25 cellular contexts compared by ENCODE assay signal in genomic region chr5:132220476-132220875, GRCh38. TPM values are rescaled to one million over a fixed set of nuclear protein-coding genes. Genes with fewer than 3 reads are reported as not detected.
A peak's percentile ranks its signal among the peaks of the same experiment; 100 is the strongest.
DNase-seq lines count a peak whose midpoint lies in the region; ATAC-seq and TF ChIP-seq lines count a peak whose summit lies in the region.
"Had no signal": no experiment of that assay in that cellular context is flagged by ENCODE, and none has a peak within 500 bp of the region (broad histone marks: within the 10 kb centered on the region; RNA-seq: fewer than 3 reads in every experiment).

No MANE protein-coding gene starts in this region.

- H3K27me3 ChIP-seq in adipocyte (replicated peaks; ENCODE audit: control insufficient read depth, insufficient read depth, low read length) (no peaks in the 10 kb centered on the region), thoracic aorta (replicated peaks; ENCODE audit: insufficient read depth) (no peaks in the 10 kb centered on the region)
- H3K27me3 ChIP-seq: breast epithelium, colonic mucosa had no signal

- no peak overlapping the region for H3K4me3 ChIP-seq in adipocyte (ENCODE audit: low read length)
- H3K4me3 ChIP-seq in fibroblast of the aortic adventitia (ENCODE audit: low read depth, low read length), result no peak overlapping the region
- no peak overlapping the region for H3K4me3 ChIP-seq in thoracic aorta
- H3K4me3 ChIP-seq: breast epithelium, colonic mucosa, psoas muscle had no signal

- H3K9me3 ChIP-seq in adipocyte (ENCODE audit: control insufficient read depth, low read length) (no peaks in the 10 kb centered on the region), thoracic aorta (no peaks in the 10 kb centered on the region)
- H3K9me3 ChIP-seq: breast epithelium, colonic mucosa, psoas muscle, SK-N-SH had no signal

- H3K27ac ChIP-seq in thoracic aorta, result peak overlapping the region; percentile 20 to 41
- H3K27ac ChIP-seq: colonic mucosa, psoas muscle had no signal

- DNase-seq in AG20443 (ENCODE audit: low spot score), result peak; percentile 33
- peak; percentile 49 for DNase-seq in adipocyte (ENCODE audit: low read depth)
- peak; percentile 75 for DNase-seq in fibroblast of the aortic adventitia (ENCODE audit: low read depth)
- no peak for DNase-seq in thoracic aorta (ENCODE audit: low spot score)
- no peak for DNase-seq in HuH-7 (ENCODE audit: low spot score)
- no peak for DNase-seq in effector CD8-positive, alpha-beta T cell (lab: John Stamatoyannopoulos, UW)
- DNase-seq in stimulated activated CD4-positive, alpha-beta T cell treated with anti-CD3 and anti-CD28 coated beads, Interleukin-2, amount 100 ng/mL, for 48 hours, result no peak
- DNase-seq: activated naive CD8-positive, alpha-beta T cell treated with anti-CD3 and anti-CD28 coated beads, Interleukin-2, amount 50 U/mL, for 24 hours; activated T-cell treated with anti-CD3 and anti-CD28 coated beads, Interleukin-2, amount 50 U/mL, for 48 hours; CD8-positive, alpha-beta memory T cell; colonic mucosa; effector CD4-positive, alpha-beta T cell; glutamatergic neuron; left ventricle myocardium superior; naive B cell; NCI-H1092 treated with DMSO at 0.1 percent for 48 hours; NCI-H187 treated with DMSO at 0.1 percent for 48 hours; NCI-H2171 treated with DMSO at 0.1 percent for 48 hours; NCI-H510A treated with DMSO at 0.1 percent for 48 hours; psoas muscle; SK-N-SH; T-helper 2 cell had no signal

- no peak for TF ChIP-seq CTCF in fibroblast of the aortic adventitia (IDR thresholded peaks at IDR 0.05; ENCODE audit: insufficient read depth, low read length)
- TF ChIP-seq CTCF in thoracic aorta (IDR thresholded peaks at IDR 0.05), result no peak

- H3K36me3 ChIP-seq in adipocyte (ENCODE audit: control insufficient read depth, insufficient read depth, low read length, severe bottlenecking) (peaks cover 11% of the 10 kb centered on the region), thoracic aorta (no peaks in the 10 kb centered on the region)
- H3K36me3 ChIP-seq: breast epithelium, colonic mucosa had no signal

- H3K4me1 ChIP-seq in adipocyte (ENCODE audit: control insufficient read depth, insufficient read depth, low read length), result peaks cover 34% of the 10 kb centered on the region
- H3K4me1 ChIP-seq in thoracic aorta (ENCODE audit: control insufficient read depth in 1 of 2, low read depth in 2 of 2), result peaks cover 21 to 74% of the 10 kb centered on the region in 2 donors
- H3K4me1 ChIP-seq: colonic mucosa had no signal

- ATAC-seq in thoracic aorta (ENCODE audit: insufficient number of reproducible peaks, low FRiP score, low read depth) (no peak), SK-N-SH treated with all-trans-retinoic acid at 6 μM for 48 hours (no peak)
- ATAC-seq: activated naive CD8-positive, alpha-beta T cell treated with anti-CD3 and anti-CD28 coated beads, Interleukin-2, amount 50 U/mL, for 24 hours; left ventricle myocardium superior; psoas muscle; stimulated activated memory B cell treated with anti-CD40 and anti-IgM and Interleukin-4, amounts not matched to agents 10 μg/mL and 1 μg/mL and 100 μg/mL, for 72 hours had no signal

- no peak overlapping the region for H3K9ac ChIP-seq in adipocyte (ENCODE audit: low read length)
- H3K9ac ChIP-seq: SK-N-SH had no signal

TF ChIP-seq in SK-N-SH treated with all-trans-retinoic acid at 6 μM for 48 hours, 23 proteins besides CTCF, POLR2A, EP300 and RAD21 (continues in another document):
- TF ChIP-seq PATZ1 (CRISPR knock-in tag; IDR thresholded peaks at IDR 0.05; ENCODE audit: borderline replicate concordance) (no peak), GLIS3 (CRISPR knock-in tag; IDR thresholded peaks at IDR 0.05) (no peak), ZNF8 (CRISPR knock-in tag; IDR thresholded peaks at IDR 0.05) (no peak), ZC3H10 (CRISPR knock-in tag; IDR thresholded peaks at IDR 0.05) (no peak), PPARA (CRISPR knock-in tag; IDR thresholded peaks at IDR 0.05; ENCODE audit: borderline replicate concordance) (no peak), ISL1 (CRISPR knock-in tag; IDR thresholded peaks at IDR 0.05) (no peak), ZFP3 (CRISPR knock-in tag; IDR thresholded peaks at IDR 0.05) (no peak), ZNF70 (CRISPR knock-in tag; IDR thresholded peaks at IDR 0.05) (no peak), SNAI2 (CRISPR knock-in tag; IDR thresholded peaks at IDR 0.05) (no peak), ESRRG (CRISPR knock-in tag; IDR thresholded peaks at IDR 0.05) (no peak), POU6F1 (CRISPR knock-in tag; IDR thresholded peaks at IDR 0.05; ENCODE audit: borderline replicate concordance, low read depth) (no peak), CREB5 (CRISPR knock-in tag; IDR thresholded peaks at IDR 0.05; ENCODE audit: low read depth) (no peak), TSHZ2 (CRISPR knock-in tag; IDR thresholded peaks at IDR 0.05) (no peak), CSDC2 (CRISPR knock-in tag; IDR thresholded peaks at IDR 0.05) (no peak), TOX (CRISPR knock-in tag; IDR thresholded peaks at IDR 0.05; ENCODE audit: borderline replicate concordance) (no peak), ARNTL (CRISPR knock-in tag; IDR thresholded peaks at IDR 0.05; ENCODE audit: borderline replicate concordance, low read depth) (no peak), TCF4 (CRISPR knock-in tag; IDR thresholded peaks at IDR 0.05; ENCODE audit: borderline replicate concordance) (no peak), RARB (CRISPR knock-in tag; IDR thresholded peaks at IDR 0.05) (no peak)

RNA-seq across cellular contexts. Expression of gene P4HA2, which starts 7.2 kb away (rescaled TPM):
- 104 and 293 TPM in 2 replicates for total RNA-seq in fibroblast of the aortic adventitia (ENCODE audit: low replicate concordance)
- total RNA-seq in thoracic aorta, result 10 to 100 TPM; 31.3 to 47.7 TPM

RNA-seq across cellular contexts. Expression of gene PDLIM4, which starts 37.0 kb away (rescaled TPM):
- total RNA-seq in fibroblast of the aortic adventitia (ENCODE audit: low replicate concordance) (37.3 and 41.8 TPM in 2 replicates), thoracic aorta (10 to 100 TPM; 50.6 to 81.0 TPM)

Comparison
In these comparisons a context has a peak if more than half of its experiments do, and no peak if none do; other contexts are left out.
1. DNase-seq: peak in AG20443 (single experiment), adipocyte (single experiment) and fibroblast of the aortic adventitia (single experiment); none in thoracic aorta (single experiment), HuH-7 (single experiment), effector CD8-positive, alpha-beta T cell (single experiment) and stimulated activated CD4-positive, alpha-beta T cell treated with anti-CD3 and anti-CD28 coated beads, Interleukin-2, amount 100 ng/mL, for 48 hours (0 of 2).